9 cellular contexts compared by ENCODE assay signal in genomic region chr11:128341767-128342318, GRCh38.
DNase-seq lines count a peak whose midpoint lies in the region; ATAC-seq and TF ChIP-seq lines count a peak whose summit lies in the region.
"Had no signal": no experiment of that assay in that cellular context is flagged by ENCODE, and none has a peak within 500 bp of the region (broad histone marks: within the 10 kb centered on the region; RNA-seq: fewer than 3 reads in every experiment).

No MANE protein-coding gene starts in this region.

- TF ChIP-seq POLR2A in adrenal gland (IDR thresholded peaks at IDR 0.05) (no peak), ovary (IDR thresholded peaks at IDR 0.05) (no peak)

- ATAC-seq in right cardiac atrium (peak in 1 of 2 donors; percentile 2), left cardiac atrium (no peak)
- ATAC-seq in naive thymus-derived CD8-positive, alpha-beta T cell, result peak; percentile 10 to 15

- H3K9me3 ChIP-seq in right cardiac atrium (ENCODE audit: control insufficient read depth, low read length), result no peaks in the 10 kb centered on the region
- H3K9me3 ChIP-seq in adrenal gland (replicated peaks in 1 of 3), result no peaks in the 10 kb centered on the region
- no peaks in the 10 kb centered on the region for H3K9me3 ChIP-seq in ovary

- no peaks in the 10 kb centered on the region for H3K36me3 Mint-ChIP-seq in naive thymus-derived CD8-positive, alpha-beta T cell
- H3K36me3 Mint-ChIP-seq: CD14-positive monocyte had no signal

- no peaks in the 10 kb centered on the region for H3K27me3 Mint-ChIP-seq in naive thymus-derived CD8-positive, alpha-beta T cell

- H3K27ac Mint-ChIP-seq in naive thymus-derived CD8-positive, alpha-beta T cell, result peak overlapping the region; percentile 97 to 100 (median 98)
- H3K27ac Mint-ChIP-seq: CD14-positive monocyte had no signal

- H3K4me3 Mint-ChIP-seq in naive thymus-derived CD8-positive, alpha-beta T cell, result peak overlapping the region; percentile 64 to 90 (median 82)
- H3K4me3 Mint-ChIP-seq: CD14-positive monocyte had no signal

- H3K4me1 Mint-ChIP-seq in naive thymus-derived CD8-positive, alpha-beta T cell, result peaks cover 31 to 91% (median 79%) of the 10 kb centered on the region in 4 donors

- H3K9me3 Mint-ChIP-seq in naive thymus-derived CD8-positive, alpha-beta T cell, result peaks cover 0 to 20% (median 0%) of the 10 kb centered on the region in 9 donors
- H3K9me3 Mint-ChIP-seq: CD14-positive monocyte had no signal

- 69% methylated on average over 14 of the region's 14 CpGs for WGBS in right cardiac atrium
- 82 to 90% (median 86%) methylated on average over 14 of the region's 14 CpGs for WGBS in adrenal gland, 4 donors
- WGBS in ovary, 3 donors, result 83 to 88% (median 87%) methylated on average over 14 of the region's 14 CpGs

- POLR2A ChIA-PET in naive thymus-derived CD8-positive, alpha-beta T cell (lab: Charles Lee), result interaction anchor here (0.7 to 2.9 kb wide), 23 partner anchors 8 to 289 kb away, joined by 3 to 24 read pairs (median 5); no protein-coding TSS in a partner anchor
- POLR2A ChIA-PET in GM10248 (lab: Yijun Ruan, JAX), result no interaction called here

- TF ChIP-seq CTCF in adrenal gland (IDR thresholded peaks at IDR 0.05) (no peak), ovary (IDR thresholded peaks at IDR 0.05) (no peak), GM10248 (IDR thresholded peaks at IDR 0.05; ENCODE audit: control extremely low read depth, extremely low read depth, low read depth, missing control alignments) (no peak), GM13977 (IDR thresholded peaks at IDR 0.05; ENCODE audit: extremely low read depth, insufficient read depth, missing control alignments) (no peak)

- H3K4me3 ChIP-seq in right cardiac atrium (ENCODE audit: low read length) (no peak overlapping the region), adrenal gland (no peak overlapping the region), ovary (no peak overlapping the region)

- peaks cover 4% of the 10 kb centered on the region for H3K4me1 ChIP-seq in right cardiac atrium (ENCODE audit: control insufficient read depth, insufficient read depth, low read length)
- no peaks in the 10 kb centered on the region for H3K4me1 ChIP-seq in adrenal gland (replicated peaks in 1 of 2)
- no peaks in the 10 kb centered on the region for H3K4me1 ChIP-seq in ovary (ENCODE audit: insufficient read depth)

- in situ Hi-C loops in GM13977 (cut with MboI; ENCODE audit: low pct_unique_long_range_greater_than_20kb, low sequenced_read_pairs, unreplicated experiment), result no loop called here

- CTCF ChIA-PET in GM10248 (lab: Yijun Ruan, JAX), result interaction anchor here (0.6 to 2.4 kb wide), 4 partner anchors 13 to 489 kb away, joined by 3 to 6 read pairs (median 3); no protein-coding TSS in a partner anchor

- H3K27ac ChIP-seq in right cardiac atrium (ENCODE audit: low read length) (peak overlapping the region; percentile 84), adrenal gland (peak overlapping the region in 3 of 5 donors; percentile 5 to 61 (median 40)), ovary (no peak overlapping the region)

- TF ChIP-seq EP300 in ovary (IDR thresholded peaks at IDR 0.05), result no peak

- DNase-seq in right cardiac atrium (no peak), left cardiac atrium (no peak), adrenal gland (no peak), ovary (no peak), GM10248 (ENCODE audit: extremely low spot score) (no peak), GM13977 (ENCODE audit: low spot score) (no peak)
- peak in 1 of 10 donors; percentile 36 for DNase-seq in naive thymus-derived CD8-positive, alpha-beta T cell
- no peak for DNase-seq in stimulated activated CD4-positive, alpha-beta T cell treated with anti-CD3 and anti-CD28 coated beads, Interleukin-15, amount 100 ng/mL, for 24 hours

- intact Hi-C loops in right cardiac atrium (cut with DNase I) (no loop called here), left cardiac atrium (cut with DNase I) (no loop called here), adrenal gland (cut with DNase I) (no loop called here), ovary (cut with DNase I) (no loop called here)

- H3K27me3 ChIP-seq in right cardiac atrium (ENCODE audit: control insufficient read depth, insufficient read depth) (no peaks in the 10 kb centered on the region), adrenal gland (no peaks in the 10 kb centered on the region), ovary (no peaks in the 10 kb centered on the region)

- H3K36me3 ChIP-seq in adrenal gland (replicated peaks in 1 of 2) (no peaks in the 10 kb centered on the region), ovary (no peaks in the 10 kb centered on the region)

Comparison
In these comparisons a context has a peak if more than half of its experiments do, and no peak if none do; other contexts are left out.
1. ATAC-seq: peak in naive thymus-derived CD8-positive, alpha-beta T cell (2 of 2); none in left cardiac atrium (0 of 2).
2. H3K27ac ChIP-seq: peak in right cardiac atrium (single experiment) and adrenal gland (3 of 5); none in ovary (0 of 2).